ENCODE assay signal across 10 cellular contexts in the genomic region with DNA sequence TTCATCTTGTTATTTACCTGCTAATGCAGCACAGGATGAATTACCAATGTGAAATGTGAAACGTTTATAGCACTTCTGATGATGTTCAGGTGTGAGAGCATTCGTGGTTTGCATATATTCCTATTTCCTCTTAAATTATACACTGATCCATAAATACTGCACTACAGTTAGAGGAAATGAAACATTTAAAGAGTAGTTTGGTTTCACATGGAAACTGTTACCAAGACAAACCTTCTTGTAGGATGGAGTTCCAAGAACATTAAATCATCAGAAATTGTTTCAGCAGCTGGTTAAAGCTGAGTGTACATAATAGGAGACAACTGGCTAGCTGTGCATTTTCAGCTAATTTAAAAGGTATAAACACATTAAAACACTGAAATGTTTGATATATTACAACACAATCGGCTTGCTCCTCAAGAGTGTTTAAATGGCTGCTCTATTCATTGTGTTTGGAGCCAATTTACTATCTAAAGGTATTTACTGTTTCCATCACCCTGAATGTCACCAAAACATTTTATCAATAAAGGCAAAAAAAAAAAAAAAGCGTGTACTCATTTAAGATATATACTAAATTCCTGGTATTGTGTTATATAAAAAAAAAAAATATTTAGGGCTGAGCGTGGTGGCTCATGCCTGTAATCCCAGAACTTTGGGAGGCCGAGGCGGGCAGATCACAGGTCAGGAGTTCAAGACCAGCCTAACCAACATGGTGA.
DNase-seq lines count a peak whose midpoint lies in the region; ATAC-seq and TF ChIP-seq lines count a peak whose summit lies in the region.
"Had no signal": no experiment of that assay in that cellular context is flagged by ENCODE, and none has a peak within 500 bp of the region (broad histone marks: within the 10 kb centered on the region; RNA-seq: fewer than 3 reads in every experiment).

No MANE protein-coding gene starts in this region.

- no peaks in the 10 kb centered on the region for H4K20me1 ChIP-seq in neural progenitor cell (ENCODE audit: low read depth)

- H3K27me3 Mint-ChIP-seq in T-helper 17 cell (no peaks in the 10 kb centered on the region), memory B cell (no peaks in the 10 kb centered on the region), neural progenitor cell (ENCODE audit: insufficient read depth, low read depth) (no peaks in the 10 kb centered on the region), mesothelial cell of epicardium (ENCODE audit: low read depth) (no peaks in the 10 kb centered on the region)
- H3K27me3 Mint-ChIP-seq in activated CD4-positive, alpha-beta memory T cell treated with anti-CD3 and anti-CD28 coated beads, Interleukin-2, amount 10 ng/mL, durations not matched to agents 7 days and 5 days: no peaks in the 10 kb centered on the region

- H3K36me3 Mint-ChIP-seq in T-helper 17 cell (ENCODE audit: low read depth) (peaks cover 7% of the 10 kb centered on the region), memory B cell (peaks cover 28% of the 10 kb centered on the region), neural progenitor cell (peaks cover 6% of the 10 kb centered on the region), mesothelial cell of epicardium (peaks cover 5% of the 10 kb centered on the region)
- H3K36me3 Mint-ChIP-seq in activated CD4-positive, alpha-beta memory T cell treated with anti-CD3 and anti-CD28 coated beads, Interleukin-2, amount 10 ng/mL, durations not matched to agents 7 days and 5 days (ENCODE audit: low read depth): peaks cover 10% of the 10 kb centered on the region

- no peak for ATAC-seq in T-helper 17 cell
- ATAC-seq in memory B cell (ENCODE audit: low read depth): peak; percentile 70

- no peak overlapping the region for H3K27ac ChIP-seq in neural progenitor cell
- H3K27ac ChIP-seq: PC-9 had no signal

- POLR2A ChIA-PET in GM10248 (lab: Yijun Ruan, JAX): interaction anchor here (0.7 kb wide), 1 partner anchor 127 kb away, joined by 6 read pairs; a partner anchor contains a TSS
- POLR2A ChIA-PET in activated CD4-positive, alpha-beta memory T cell treated with anti-CD3 and anti-CD28 coated beads, Interleukin-2, amount 10 ng/mL, durations not matched to agents 7 days and 5 days (lab: Charles Lee): no interaction called here

- H3K4me3 Mint-ChIP-seq in T-helper 17 cell (no peak overlapping the region), memory B cell (no peak overlapping the region), neural progenitor cell (no peak overlapping the region), mesothelial cell of epicardium (no peak overlapping the region)
- no peak overlapping the region for H3K4me3 Mint-ChIP-seq in activated CD4-positive, alpha-beta memory T cell treated with anti-CD3 and anti-CD28 coated beads, Interleukin-2, amount 10 ng/mL, durations not matched to agents 7 days and 5 days

- H3K9me3 Mint-ChIP-seq in memory B cell: no peaks in the 10 kb centered on the region
- H3K9me3 Mint-ChIP-seq in neural progenitor cell: no peaks in the 10 kb centered on the region
- H3K9me3 Mint-ChIP-seq in mesothelial cell of epicardium: no peaks in the 10 kb centered on the region
- no peaks in the 10 kb centered on the region for H3K9me3 Mint-ChIP-seq in activated CD4-positive, alpha-beta memory T cell treated with anti-CD3 and anti-CD28 coated beads, Interleukin-2, amount 10 ng/mL, durations not matched to agents 7 days and 5 days

- H3K4me1 Mint-ChIP-seq in T-helper 17 cell (peaks cover 18% of the 10 kb centered on the region), memory B cell (peaks cover 6% of the 10 kb centered on the region), neural progenitor cell (no peaks in the 10 kb centered on the region), mesothelial cell of epicardium (peaks cover 3% of the 10 kb centered on the region)
- peaks cover 19% of the 10 kb centered on the region for H3K4me1 Mint-ChIP-seq in activated CD4-positive, alpha-beta memory T cell treated with anti-CD3 and anti-CD28 coated beads, Interleukin-2, amount 10 ng/mL, durations not matched to agents 7 days and 5 days

- H3K27ac Mint-ChIP-seq in T-helper 17 cell: peak overlapping the region; percentile 21
- peak overlapping the region; percentile 82 for H3K27ac Mint-ChIP-seq in memory B cell
- H3K27ac Mint-ChIP-seq in neural progenitor cell: no peak overlapping the region
- no peak overlapping the region for H3K27ac Mint-ChIP-seq in mesothelial cell of epicardium
- no peak overlapping the region for H3K27ac Mint-ChIP-seq in activated CD4-positive, alpha-beta memory T cell treated with anti-CD3 and anti-CD28 coated beads, Interleukin-2, amount 10 ng/mL, durations not matched to agents 7 days and 5 days

- TF ChIP-seq CTCF in GM10248 (IDR thresholded peaks at IDR 0.05; ENCODE audit: control extremely low read depth, extremely low read depth, low read depth, missing control alignments) (no peak), neural progenitor cell (IDR thresholded peaks at IDR 0.05) (no peak), mesothelial cell of epicardium (IDR thresholded peaks at IDR 0.05; ENCODE audit: unreplicated experiment) (no peak)

- no peaks in the 10 kb centered on the region for H3K4me1 ChIP-seq in neural progenitor cell

- DNase-seq in GM10248 (ENCODE audit: extremely low spot score) (peak; percentile 18), HCEC 1CT (peak; percentile 28), T-helper 17 cell (no peak), memory B cell (ENCODE audit: low spot score in 2 of 2) (no peak), neural progenitor cell (ENCODE audit: low spot score) (no peak), mesothelial cell of epicardium (ENCODE audit: low spot score in 2 of 2, unreplicated experiment in 2 of 2) (no peak)
- DNase-seq in activated T-cell treated with anti-CD3 and anti-CD28 coated beads, Interleukin-2, amount 50 U/mL, for 48 hours: no peak
- DNase-seq in activated CD4-positive, alpha-beta memory T cell treated with anti-CD3 and anti-CD28 coated beads, Interleukin-2, amount 10 ng/mL, durations not matched to agents 7 days and 5 days: no peak
- DNase-seq: GOT3 had no signal

- no peak overlapping the region for H3K4me3 ChIP-seq in neural progenitor cell
- H3K4me3 ChIP-seq: PC-9 had no signal

- H3K9me3 ChIP-seq in T-helper 17 cell (ENCODE audit: control insufficient read depth, low read length, poor library complexity, severe bottlenecking): no peaks in the 10 kb centered on the region
- no peaks in the 10 kb centered on the region for H3K9me3 ChIP-seq in neural progenitor cell (ENCODE audit: low read depth)

- H3K36me3 ChIP-seq in neural progenitor cell: no peaks in the 10 kb centered on the region

- H3K27me3 ChIP-seq in neural progenitor cell: no peaks in the 10 kb centered on the region

- H3K9ac ChIP-seq in neural progenitor cell: no peak overlapping the region

- no peak overlapping the region for H2AFZ ChIP-seq in neural progenitor cell (replicated peaks)
- H2AFZ ChIP-seq: PC-9 had no signal

- CTCF ChIA-PET in GM10248 (lab: Yijun Ruan, JAX): no interaction called here
- CTCF ChIA-PET in activated CD4-positive, alpha-beta memory T cell treated with anti-CD3 and anti-CD28 coated beads, Interleukin-2, amount 10 ng/mL, durations not matched to agents 7 days and 5 days (lab: Charles Lee): no interaction called here

- no peaks in the 10 kb centered on the region for H3K79me2 ChIP-seq in neural progenitor cell (ENCODE audit: low read depth)

- no peaks in the 10 kb centered on the region for H3F3A ChIP-seq in neural progenitor cell (ENCODE audit: low read depth)

- no peak overlapping the region for H3K4me2 ChIP-seq in neural progenitor cell
- H3K4me2 ChIP-seq: PC-9 had no signal

Comparison
In these comparisons a context has a peak if more than half of its experiments do, and no peak if none do; other contexts are left out.
1. DNase-seq: peak in GM10248 (single experiment) and HCEC 1CT (single experiment); none in T-helper 17 cell (0 of 3), memory B cell (0 of 2), neural progenitor cell (single experiment), activated T-cell treated with anti-CD3 and anti-CD28 coated beads, Interleukin-2, amount 50 U/mL, for 48 hours (0 of 2), mesothelial cell of epicardium (0 of 2) and activated CD4-positive, alpha-beta memory T cell treated with anti-CD3 and anti-CD28 coated beads, Interleukin-2, amount 10 ng/mL, durations not matched to agents 7 days and 5 days (single experiment).
2. H3K27ac Mint-ChIP-seq: peak in T-helper 17 cell (single experiment) and memory B cell (single experiment); none in neural progenitor cell (single experiment), mesothelial cell of epicardium (single experiment) and activated CD4-positive, alpha-beta memory T cell treated with anti-CD3 and anti-CD28 coated beads, Interleukin-2, amount 10 ng/mL, durations not matched to agents 7 days and 5 days (single experiment).